22 cellular contexts compared by ENCODE assay signal in the genomic region with DNA sequence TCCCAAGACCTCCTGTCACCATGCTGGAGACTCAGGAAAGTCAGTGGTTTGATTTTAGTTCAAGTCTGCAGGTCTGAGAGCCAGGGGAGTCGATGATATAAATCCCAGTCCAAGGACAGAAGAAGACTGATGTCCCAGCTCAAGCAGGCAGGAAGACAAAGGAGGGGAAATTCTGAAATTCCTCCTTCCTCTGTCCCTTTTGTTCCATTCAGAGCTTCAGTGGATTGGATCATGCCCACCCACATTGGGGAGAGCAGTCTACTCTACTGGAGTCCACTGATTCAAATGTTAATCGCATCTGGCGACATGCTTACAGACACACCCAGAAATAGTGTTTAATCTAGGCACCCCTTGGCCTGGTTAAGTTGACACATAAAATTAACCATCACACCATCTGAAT.
"Had no signal": no experiment of that assay in that cellular context is flagged by ENCODE, and none has a peak within 500 bp of the region (broad histone marks: within the 10 kb centered on the region; RNA-seq: fewer than 3 reads in every experiment).

No MANE protein-coding gene starts in this region.

- ATAC-seq: left cardiac atrium; left ventricle myocardium superior; naive thymus-derived CD4-positive, alpha-beta T cell; right cardiac atrium; stimulated activated effector memory CD8-positive, alpha-beta T cell treated with anti-CD3 and anti-CD28 coated beads, Interleukin-12 subunit alpha, Interleukin-12 subunit beta, amount 100 ng/mL, for 72 hours; stimulated activated naive CD8-positive, alpha-beta T cell treated with anti-CD3 and anti-CD28 coated beads, Interleukin-15, Interleukin-2, amounts not matched to agents 100 U/mL and 50 U/mL, for 24 hours had no signal

- H3K27me3 ChIP-seq: dorsolateral prefrontal cortex, ovary, suprapubic skin, thyroid gland had no signal

- H3K4me3 ChIP-seq: dorsolateral prefrontal cortex, lung, ovary, suprapubic skin, thyroid gland had no signal

- DNase-seq: cortex of kidney; dorsolateral prefrontal cortex; effector CD8-positive, alpha-beta T cell; foreskin melanocyte; head of caudate nucleus; hypothalamus; immature natural killer cell; kidney; left cardiac atrium; left ventricle myocardium superior; naive thymus-derived CD4-positive, alpha-beta T cell; nucleus accumbens; ovary; right cardiac atrium; small intestine; stimulated activated CD4-positive, alpha-beta T cell treated with anti-CD3 and anti-CD28 coated beads, Interleukin-4, amount 100 ng/mL, for 1 hour; stimulated activated CD8-positive, alpha-beta memory T cell treated with anti-CD3 and anti-CD28 coated beads, Interleukin-4, amount 100 ng/mL, for 48 hours; stimulated activated naive CD8-positive, alpha-beta T cell treated with anti-CD3 and anti-CD28 coated beads, Interleukin-15, Interleukin-2, amounts not matched to agents 100 U/mL and 50 U/mL, for 24 hours; thyroid gland had no signal

- H3K4me1 ChIP-seq: thyroid gland had no signal

- H3K27ac ChIP-seq: ovary, suprapubic skin, thyroid gland had no signal

- H3K9me3 ChIP-seq: ovary, suprapubic skin, thyroid gland had no signal

- H3K36me3 ChIP-seq: ovary, suprapubic skin, thyroid gland had no signal
